Comparison of ENCODE assay signal across 23 cellular contexts in the genomic region with DNA sequence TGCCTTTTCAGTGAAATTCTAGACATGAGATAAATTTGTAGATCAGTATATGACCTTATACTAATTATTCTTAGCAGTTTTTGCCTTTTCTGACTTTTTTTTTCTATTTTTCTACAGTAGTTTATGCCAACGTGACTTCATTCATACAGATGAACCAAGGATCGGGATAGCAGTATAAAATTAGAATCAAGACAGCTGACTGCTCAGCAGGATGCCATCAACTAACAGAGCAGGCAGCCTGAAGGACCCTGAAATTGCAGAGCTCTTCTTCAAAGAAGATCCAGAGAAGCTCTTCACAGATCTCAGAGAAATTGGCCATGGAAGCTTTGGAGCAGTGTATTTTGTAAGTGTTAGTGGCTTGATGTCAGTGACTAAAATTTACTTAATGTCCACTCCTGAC.
DNase-seq lines count a peak whose midpoint lies in the region; ATAC-seq and TF ChIP-seq lines count a peak whose summit lies in the region.
"Had no signal": no experiment of that assay in that cellular context is flagged by ENCODE, and none has a peak within 500 bp of the region (broad histone marks: within the 10 kb centered on the region; RNA-seq: fewer than 3 reads in every experiment).

No MANE protein-coding gene starts in this region.

- no peak for DNase-seq in T-helper 2 cell treated with Interferon-gamma antibody and Interleukin-4, amounts not matched to agents 5 μg/mL and 100 μg/mL, for 36 hours (ENCODE audit: low spot score)
- DNase-seq in T-helper 2 cell (no peak), dedifferentiated amniotic fluid mesenchymal stem cell (ENCODE audit: extremely low spot score) (no peak), SHP77 treated with DMSO at 0.1 percent for 48 hours (lab: John Stamatoyannopoulos, UW) (no peak)
- DNase-seq in CD4-positive, alpha-beta T cell = no peak
- no peak for DNase-seq in naive thymus-derived CD8-positive, alpha-beta T cell
- DNase-seq: colonic mucosa, GOT3, kidney glomerular epithelial cell, naive B cell, NCI-H1092, NCI-H2029 treated with DMSO at 0.1 percent for 48 hours, NCI-H510A, pancreas, SK-N-SH, T-helper 9 cell had no signal

- no peaks in the 10 kb centered on the region for H3K9me3 Mint-ChIP-seq in T-helper 2 cell treated with Interferon-gamma antibody and Interleukin-4, amounts not matched to agents 5 μg/mL and 100 μg/mL, for 36 hours
- no peaks in the 10 kb centered on the region for H3K9me3 Mint-ChIP-seq in CD4-positive, alpha-beta T cell
- peaks cover 3 to 22% (median 11%) of the 10 kb centered on the region in 5 experiments for H3K9me3 Mint-ChIP-seq in brain
- no peaks in the 10 kb centered on the region for H3K9me3 Mint-ChIP-seq in naive thymus-derived CD8-positive, alpha-beta T cell
- H3K9me3 Mint-ChIP-seq: memory B cell had no signal

- no peak overlapping the region for H3K4me3 Mint-ChIP-seq in T-helper 2 cell treated with Interferon-gamma antibody and Interleukin-4, amounts not matched to agents 5 μg/mL and 100 μg/mL, for 36 hours
- H3K4me3 Mint-ChIP-seq in CD4-positive, alpha-beta T cell = no peak overlapping the region
- peak overlapping the region in 3 of 5 experiments; percentile 0 to 44 (median 7) for H3K4me3 Mint-ChIP-seq in brain
- no peak overlapping the region for H3K4me3 Mint-ChIP-seq in naive thymus-derived CD8-positive, alpha-beta T cell
- H3K4me3 Mint-ChIP-seq: B cell, memory B cell, naive B cell, WTC11 had no signal

- peaks cover 41% of the 10 kb centered on the region for H3K36me3 Mint-ChIP-seq in T-helper 2 cell treated with Interferon-gamma antibody and Interleukin-4, amounts not matched to agents 5 μg/mL and 100 μg/mL, for 36 hours (ENCODE audit: low read depth)
- H3K36me3 Mint-ChIP-seq in CD4-positive, alpha-beta T cell (ENCODE audit: low read depth) = peaks cover 47% of the 10 kb centered on the region
- H3K36me3 Mint-ChIP-seq in brain = peaks cover 68% of the 10 kb centered on the region
- peaks cover 13 to 59% (median 25%) of the 10 kb centered on the region in 3 donors for H3K36me3 Mint-ChIP-seq in naive thymus-derived CD8-positive, alpha-beta T cell

- H3K27ac Mint-ChIP-seq in T-helper 2 cell treated with Interferon-gamma antibody and Interleukin-4, amounts not matched to agents 5 μg/mL and 100 μg/mL, for 36 hours = peak overlapping the region; percentile 64
- H3K27ac Mint-ChIP-seq in CD4-positive, alpha-beta T cell = peak overlapping the region; percentile 71
- H3K27ac Mint-ChIP-seq in brain = peak overlapping the region in 4 of 5 experiments; percentile 28 to 94 (median 67)
- H3K27ac Mint-ChIP-seq in naive thymus-derived CD8-positive, alpha-beta T cell = peak overlapping the region in 9 of 10 donors; percentile 27 to 84 (median 61)
- H3K27ac Mint-ChIP-seq: B cell, WTC11 had no signal

- POLR2A ChIA-PET in CD4-positive, alpha-beta T cell (lab: Charles Lee) = no interaction called here
- POLR2A ChIA-PET in naive thymus-derived CD8-positive, alpha-beta T cell (lab: Charles Lee) = interaction anchor here (0.6 kb wide), 1 partner anchor 11 kb away, joined by 3 read pairs; no protein-coding TSS in a partner anchor

- TF ChIP-seq CTCF in CD4-positive, alpha-beta T cell (IDR thresholded peaks at IDR 0.05) = no peak
- TF ChIP-seq CTCF in brain (conservative IDR thresholded peaks at IDR 0.05) = no peak

- H3K9me3 ChIP-seq in CD4-positive, alpha-beta T cell (ENCODE audit: control insufficient read depth, low read length) = no peaks in the 10 kb centered on the region
- H3K9me3 ChIP-seq: colonic mucosa, pancreas, SK-N-SH, suprapubic skin had no signal

- no peak overlapping the region for H3K27ac ChIP-seq in CD4-positive, alpha-beta T cell (ENCODE audit: low read depth, low read length)
- H3K27ac ChIP-seq: colonic mucosa, HL-60, pancreas, suprapubic skin had no signal

- no peak for ATAC-seq in CD4-positive, alpha-beta T cell (ENCODE audit: poor library complexity)
- ATAC-seq in naive thymus-derived CD8-positive, alpha-beta T cell = no peak
- ATAC-seq in GM19463 (IDR thresholded peaks at IDR 0.05; ENCODE audit: unreplicated experiment) = no peak
- ATAC-seq: pancreas, WTC11 had no signal

- intact Hi-C loops in CD4-positive, alpha-beta T cell (cut with DNase I, micrococcal nuclease) = no loop called here

- CTCF ChIA-PET in CD4-positive, alpha-beta T cell (lab: Charles Lee) = interaction anchor here (1.6 to 2.4 kb wide), 2 partner anchors 11 to 82 kb away, joined by 3 to 7 read pairs; no protein-coding TSS in a partner anchor

- H3K27me3 Mint-ChIP-seq in T-helper 2 cell treated with Interferon-gamma antibody and Interleukin-4, amounts not matched to agents 5 μg/mL and 100 μg/mL, for 36 hours (ENCODE audit: low read depth) = no peaks in the 10 kb centered on the region
- H3K27me3 Mint-ChIP-seq in CD4-positive, alpha-beta T cell = no peaks in the 10 kb centered on the region
- no peaks in the 10 kb centered on the region for H3K27me3 Mint-ChIP-seq in brain
- no peaks in the 10 kb centered on the region for H3K27me3 Mint-ChIP-seq in naive thymus-derived CD8-positive, alpha-beta T cell
- H3K27me3 Mint-ChIP-seq: B cell, memory B cell, naive B cell had no signal

- H3K27me3 ChIP-seq in CD4-positive, alpha-beta T cell (ENCODE audit: control insufficient read depth, insufficient read depth, low read length) = no peaks in the 10 kb centered on the region
- H3K27me3 ChIP-seq: colonic mucosa, pancreas, suprapubic skin had no signal

- peaks cover 19% of the 10 kb centered on the region for H3K4me1 Mint-ChIP-seq in T-helper 2 cell treated with Interferon-gamma antibody and Interleukin-4, amounts not matched to agents 5 μg/mL and 100 μg/mL, for 36 hours (ENCODE audit: low read depth)
- peaks cover 27% of the 10 kb centered on the region for H3K4me1 Mint-ChIP-seq in CD4-positive, alpha-beta T cell (ENCODE audit: low read depth)
- peaks cover 40% of the 10 kb centered on the region for H3K4me1 Mint-ChIP-seq in brain
- H3K4me1 Mint-ChIP-seq in naive thymus-derived CD8-positive, alpha-beta T cell = peaks cover 18 to 37% (median 31%) of the 10 kb centered on the region in 4 donors

Comparison
In these comparisons a context has a peak if more than half of its experiments do, and no peak if none do; other contexts are left out.
1. H3K4me3 Mint-ChIP-seq: peak in brain (3 of 5); none in T-helper 2 cell treated with Interferon-gamma antibody and Interleukin-4, amounts not matched to agents 5 μg/mL and 100 μg/mL, for 36 hours (single experiment), CD4-positive, alpha-beta T cell (single experiment) and naive thymus-derived CD8-positive, alpha-beta T cell (0 of 10).
2. Peak in every context shown above with its lines, with median percentiles within 50 percentile points of each other: H3K27ac Mint-ChIP-seq.